In genomic region chr21:42215942-42216725, GRCh38 we compare ENCODE assay signal across 1 cellular context.
TF ChIP-seq lines count a peak whose summit lies in the region.

No MANE protein-coding gene starts in this region.

TF ChIP-seq in H1, 55 proteins besides CTCF, POLR2A, EP300 and RAD21:
- no peak for TF ChIP-seq ATF2 (IDR thresholded peaks at IDR 0.05; ENCODE audit: low read length)
- TF ChIP-seq GTF2F1 (IDR thresholded peaks at IDR 0.05; ENCODE audit: borderline replicate concordance, low read depth, low read length), result no peak
- no peak for TF ChIP-seq RFX5 (IDR thresholded peaks at IDR 0.05; ENCODE audit: borderline replicate concordance, low read depth, low read length)
- TF ChIP-seq, protein P1, sequence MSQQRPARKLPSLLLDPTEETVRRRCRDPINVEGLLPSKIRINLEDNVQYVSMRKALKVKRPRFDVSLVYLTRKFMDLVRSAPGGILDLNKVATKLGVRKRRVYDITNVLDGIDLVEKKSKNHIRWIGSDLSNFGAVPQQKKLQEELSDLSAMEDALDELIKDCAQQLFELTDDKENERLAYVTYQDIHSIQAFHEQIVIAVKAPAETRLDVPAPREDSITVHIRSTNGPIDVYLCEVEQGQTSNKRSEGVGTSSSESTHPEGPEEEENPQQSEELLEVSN (IDR thresholded peaks at IDR 0.05), result no peak
- TF ChIP-seq BCL11A (IDR thresholded peaks at IDR 0.05; ENCODE audit: low read depth in 2 of 2, low read length in 2 of 2), result no peak
- TF ChIP-seq ZNF274 (IDR thresholded peaks at IDR 0.05; ENCODE audit: borderline replicate concordance, extremely low read depth, low read length), result no peak
- TF ChIP-seq CHD1 (IDR thresholded peaks at IDR 0.05; ENCODE audit: low read depth, low read length), result no peak
- TF ChIP-seq TBP (IDR thresholded peaks at IDR 0.05; ENCODE audit: low read depth, low read length), result no peak
- no peak for TF ChIP-seq ATF3 (IDR thresholded peaks at IDR 0.05; ENCODE audit: insufficient read depth, low read depth, low read length)
- TF ChIP-seq HDAC2 (IDR thresholded peaks at IDR 0.05; ENCODE audit: borderline replicate concordance in 1 of 2, low read depth in 2 of 2, low read length in 2 of 2), result no peak
- no peak for TF ChIP-seq KDM1A (IDR thresholded peaks at IDR 0.05; ENCODE audit: borderline replicate concordance, low read length)
- TF ChIP-seq TCF12 (IDR thresholded peaks at IDR 0.05; ENCODE audit: low read depth, low read length), result no peak
- no peak for TF ChIP-seq HDAC6 (IDR thresholded peaks at IDR 0.05; ENCODE audit: low read depth, low read length)
- no peak for TF ChIP-seq TAF7 (optimal IDR thresholded peaks at IDR 0.05; ENCODE audit: borderline replicate concordance, low read depth, low read length)
